Comparison of ENCODE assay signal across 32 cellular contexts in the genomic region with DNA sequence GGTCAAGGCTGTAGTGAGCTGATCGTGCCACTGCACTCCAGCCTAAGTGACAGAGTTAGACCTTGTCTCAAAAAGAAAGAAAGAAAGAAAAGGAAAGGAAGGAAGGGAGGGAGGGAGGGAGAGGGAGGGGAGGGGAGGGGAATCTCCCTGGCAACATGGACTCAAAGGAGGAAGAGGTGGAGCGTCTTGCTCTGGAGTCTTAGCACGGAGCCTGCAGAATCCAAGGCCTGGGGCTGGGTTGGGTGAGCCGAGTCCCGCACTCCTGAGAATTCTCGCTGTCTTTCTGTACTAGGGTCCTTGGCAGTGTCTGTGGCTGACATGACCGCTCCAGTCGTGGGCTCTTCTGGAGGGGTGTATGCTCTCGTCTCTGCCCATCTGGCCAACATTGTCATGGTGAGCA. TPM values are rescaled to one million over a fixed set of nuclear protein-coding genes. Genes with fewer than 3 reads are reported as not detected.
"Had no signal": no experiment of that assay in that cellular context is flagged by ENCODE, and none has a peak within 500 bp of the region (broad histone marks: within the 10 kb centered on the region; RNA-seq: fewer than 3 reads in every experiment).

No MANE protein-coding gene starts in this region.

- H3K4me1 ChIP-seq: SJSA1 had no signal

- H3K36me3 ChIP-seq: SJSA1 had no signal

- H3K27ac Mint-ChIP-seq: activated CD4-positive, alpha-beta memory T cell treated with anti-CD3 and anti-CD28 coated beads for 36 hours; activated CD4-positive, alpha-beta T cell treated with anti-CD3 and anti-CD28 coated beads for 36 hours; activated CD4-positive, alpha-beta T cell treated with anti-CD3 and anti-CD28 coated beads, Interleukin-2, amount 10 ng/mL, durations not matched to agents 7 days and 5 days; activated naive CD4-positive, alpha-beta T cell treated with anti-CD3 and anti-CD28 coated beads for 36 hours; activated naive CD8-positive, alpha-beta T cell; activated naive CD8-positive, alpha-beta T cell treated with anti-CD3 and anti-CD28 coated beads, Interleukin-2, amount 50 U/mL, for 24 hours; activated T-helper 1 cell treated with anti-CD3 and anti-CD28 coated beads, Interleukin-12 subunit alpha, Interleukin-12 subunit beta, Interleukin-2, Interleukin-4 antibody, amounts not matched to agents 30 ng/mL and 10 ng/mL and 1 ng/mL, durations not matched to agents 14 hours and 24 hours and 36 hours; T-helper 1 cell treated with Interleukin-12 subunit alpha and Interleukin-12 subunit beta and Interleukin-4 antibody, amounts not matched to agents 30 μg/mL and 1 μg/mL, for 36 hours; T-helper 2 cell treated with Interferon-gamma antibody and Interleukin-4, amounts not matched to agents 5 μg/mL and 100 μg/mL, for 36 hours had no signal

- DNase-seq: activated CD4-positive, alpha-beta memory T cell treated with anti-CD3 and anti-CD28 coated beads for 36 hours; activated CD4-positive, alpha-beta T cell treated with anti-CD3 and anti-CD28 coated beads for 36 hours; activated CD4-positive, alpha-beta T cell treated with anti-CD3 and anti-CD28 coated beads, Interleukin-2, amount 10 ng/mL, durations not matched to agents 7 days and 5 days; activated CD8-positive, alpha-beta memory T cell treated with anti-CD3 and anti-CD28 coated beads, Interleukin-2, amount 50 U/mL, for 4 hours; activated gamma-delta T cell treated with Interleukin-2 at 50 U/mL for 16 hours; activated naive CD4-positive, alpha-beta T cell treated with anti-CD3 and anti-CD28 coated beads for 36 hours; activated naive CD8-positive, alpha-beta T cell treated with anti-CD3 and anti-CD28 coated beads, Interleukin-2, amount 50 U/mL, for 24 hours; activated T-cell treated with anti-CD3 and anti-CD28 coated beads for 4 hours; activated T-cell treated with anti-CD3 and anti-CD28 coated beads, Interleukin-2, amount 50 U/mL, for 4 hours; anterior cingulate cortex; caudate nucleus; MM.1S; MV-4-11; NCI-H1092; NCI-H1436 treated with DMSO at 0.1 percent for 48 hours; NCI-H1694 treated with DMSO at 0.1 percent for 48 hours; NCI-H2029; NCI-H345; NCI-H524 treated with DMSO at 0.1 percent for 48 hours; SHP77 treated with DMSO at 0.1 percent for 48 hours; SK-N-SH had no signal

- H3K9ac ChIP-seq: KMS-11, SK-N-SH had no signal

- H3K4me1 Mint-ChIP-seq: activated CD4-positive, alpha-beta T cell treated with anti-CD3 and anti-CD28 coated beads for 36 hours; activated CD4-positive, alpha-beta T cell treated with anti-CD3 and anti-CD28 coated beads, Interleukin-2, amount 10 ng/mL, durations not matched to agents 7 days and 5 days; activated naive CD8-positive, alpha-beta T cell treated with anti-CD3 and anti-CD28 coated beads, Interleukin-2, amount 50 U/mL, for 24 hours had no signal

- H3K4me3 Mint-ChIP-seq: activated CD4-positive, alpha-beta memory T cell treated with anti-CD3 and anti-CD28 coated beads for 36 hours; activated CD4-positive, alpha-beta T cell treated with anti-CD3 and anti-CD28 coated beads for 36 hours; activated CD4-positive, alpha-beta T cell treated with anti-CD3 and anti-CD28 coated beads, Interleukin-2, amount 10 ng/mL, durations not matched to agents 7 days and 5 days; activated naive CD4-positive, alpha-beta T cell treated with anti-CD3 and anti-CD28 coated beads for 36 hours; activated naive CD8-positive, alpha-beta T cell; activated naive CD8-positive, alpha-beta T cell treated with anti-CD3 and anti-CD28 coated beads, Interleukin-2, amount 50 U/mL, for 24 hours; activated T-cell treated with anti-CD3 and anti-CD28 coated beads, Interleukin-2, amount 50 U/mL, for 4 hours; activated T-helper 1 cell treated with anti-CD3 and anti-CD28 coated beads, Interleukin-12 subunit alpha, Interleukin-12 subunit beta, Interleukin-2, Interleukin-4 antibody, amounts not matched to agents 30 ng/mL and 10 ng/mL and 1 ng/mL, durations not matched to agents 14 hours and 24 hours and 36 hours; brain; T-helper 1 cell treated with Interleukin-12 subunit alpha and Interleukin-12 subunit beta and Interleukin-4 antibody, amounts not matched to agents 30 μg/mL and 1 μg/mL, for 36 hours; T-helper 2 cell treated with Interferon-gamma antibody and Interleukin-4, amounts not matched to agents 5 μg/mL and 100 μg/mL, for 36 hours had no signal

- H3K4me2 ChIP-seq: KMS-11, SK-N-SH had no signal

- H3K27ac ChIP-seq: KMS-11, SJSA1 had no signal

- FAIRE-seq: bronchial epithelial cell, TTC549 had no signal

- H3K9me3 Mint-ChIP-seq: activated CD4-positive, alpha-beta memory T cell treated with anti-CD3 and anti-CD28 coated beads for 36 hours; activated CD4-positive, alpha-beta T cell treated with anti-CD3 and anti-CD28 coated beads, Interleukin-2, amount 10 ng/mL, durations not matched to agents 7 days and 5 days; activated naive CD4-positive, alpha-beta T cell treated with anti-CD3 and anti-CD28 coated beads for 36 hours; activated naive CD8-positive, alpha-beta T cell treated with anti-CD3 and anti-CD28 coated beads, Interleukin-2, amount 50 U/mL, for 24 hours; activated T-cell treated with anti-CD3 and anti-CD28 coated beads, Interleukin-2, amount 50 U/mL, for 4 hours; activated T-helper 1 cell treated with anti-CD3 and anti-CD28 coated beads, Interleukin-12 subunit alpha, Interleukin-12 subunit beta, Interleukin-2, Interleukin-4 antibody, amounts not matched to agents 30 ng/mL and 10 ng/mL and 1 ng/mL, durations not matched to agents 14 hours and 24 hours and 36 hours; brain; T-helper 1 cell treated with Interleukin-12 subunit alpha and Interleukin-12 subunit beta and Interleukin-4 antibody, amounts not matched to agents 30 μg/mL and 1 μg/mL, for 36 hours; T-helper 2 cell treated with Interferon-gamma antibody and Interleukin-4, amounts not matched to agents 5 μg/mL and 100 μg/mL, for 36 hours had no signal

- H3K9me3 ChIP-seq: SJSA1, SK-N-SH had no signal

- H3K27me3 ChIP-seq: SJSA1 had no signal

- ATAC-seq: activated CD4-positive, alpha-beta T cell treated with anti-CD3 and anti-CD28 coated beads for 36 hours; activated CD4-positive, CD25-positive, alpha-beta regulatory T cell treated with anti-CD3 and anti-CD28 coated beads, Interleukin-2, amount 50 U/mL, for 24 hours; activated naive CD8-positive, alpha-beta T cell treated with anti-CD3 and anti-CD28 coated beads, Interleukin-2, amount 50 U/mL, for 24 hours; activated T-cell treated with anti-CD3 and anti-CD28 coated beads, Interleukin-2, amount 50 U/mL, for 4 hours; Panc1 had no signal

- H3K27me3 Mint-ChIP-seq: activated CD4-positive, alpha-beta memory T cell treated with anti-CD3 and anti-CD28 coated beads for 36 hours; activated naive CD8-positive, alpha-beta T cell had no signal

- H3K9me2 ChIP-seq: SK-N-SH had no signal

- H3K4me3 ChIP-seq: SJSA1 had no signal

- H3K36me3 Mint-ChIP-seq: activated CD4-positive, alpha-beta memory T cell treated with anti-CD3 and anti-CD28 coated beads for 36 hours; activated naive CD8-positive, alpha-beta T cell had no signal

RNA-seq across cellular contexts. Expression of gene RHBDL3, which starts 39.4 kb away (rescaled TPM):
- total RNA-seq: activated naive CD4-positive, alpha-beta T cell treated with anti-CD3 and anti-CD28 coated beads for 36 hours; bronchial epithelial cell had no signal
